9 cellular contexts compared by ENCODE assay signal in the genomic region with DNA sequence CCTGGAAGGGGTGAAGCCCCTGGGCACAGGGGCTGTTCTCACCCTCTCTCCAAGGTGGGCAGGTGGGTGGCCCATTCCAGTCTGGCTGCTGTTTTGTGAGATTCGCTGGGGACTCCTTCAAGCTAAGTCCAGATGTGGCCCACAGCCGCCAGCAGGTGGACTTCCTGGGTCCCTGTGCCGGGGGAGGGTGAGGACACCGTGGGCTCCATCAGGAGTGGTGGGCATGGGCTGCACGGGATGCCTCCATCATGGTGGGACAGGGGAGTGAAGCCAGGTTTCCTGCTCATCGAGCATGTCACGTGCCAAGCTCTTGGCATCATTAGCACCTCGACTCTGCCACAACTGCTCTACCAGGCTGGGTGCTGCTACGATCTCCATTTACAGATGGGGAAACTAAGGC. TPM values are rescaled to one million over a fixed set of nuclear protein-coding genes. Genes with fewer than 3 reads are reported as not detected.
A peak's percentile ranks its signal among the peaks of the same experiment; 100 is the strongest.
DNase-seq lines count a peak whose midpoint lies in the region; ATAC-seq and TF ChIP-seq lines count a peak whose summit lies in the region.
"Had no signal": no experiment of that assay in that cellular context is flagged by ENCODE, and none has a peak within 500 bp of the region (broad histone marks: within the 10 kb centered on the region; RNA-seq: fewer than 3 reads in every experiment).

No MANE protein-coding gene starts in this region.

- H3K36me3 Mint-ChIP-seq in HFFc6 (ENCODE audit: low read depth): peaks cover 8% of the 10 kb centered on the region; the same call in 1 of the 2 replicates
- H3K36me3 Mint-ChIP-seq in natural killer cell treated with Interleukin-12 subunit alpha and Interleukin-12 subunit beta and Interleukin-15 and Interleukin-18, amount 100 ng/mL, for 72 hours: no peaks in the 10 kb centered on the region

- no peaks in the 10 kb centered on the region for H3K27me3 ChIP-seq in ACC112 (ENCODE audit: insufficient read depth, low read length)

- peaks cover 25% of the 10 kb centered on the region for H3K4me1 Mint-ChIP-seq in HFFc6 (ENCODE audit: low read depth)
- peaks cover 0 to 17% of the 10 kb centered on the region in 2 donors for H3K4me1 Mint-ChIP-seq in natural killer cell treated with Interleukin-12 subunit alpha and Interleukin-12 subunit beta and Interleukin-15 and Interleukin-18, amount 100 ng/mL, for 72 hours (ENCODE audit: low read depth in 2 of 2)

- H3K27ac Mint-ChIP-seq in HFFc6: 0 out of 2 replicates have a peak overlapping the region, but pooled peaks have one; percentile 67
- no peak overlapping the region for H3K27ac Mint-ChIP-seq in natural killer cell treated with Interleukin-12 subunit alpha and Interleukin-12 subunit beta and Interleukin-15 and Interleukin-18, amount 100 ng/mL, for 72 hours

- ATAC-seq in natural killer cell treated with Interleukin-12 subunit alpha and Interleukin-12 subunit beta and Interleukin-15 and Interleukin-18, amount 100 ng/mL, for 72 hours: no peak
- no peak for ATAC-seq in HG02981 (IDR thresholded peaks at IDR 0.05; ENCODE audit: unreplicated experiment)

- H3K27me3 Mint-ChIP-seq in HFFc6 (ENCODE audit: insufficient read depth): peaks cover 2% of the 10 kb centered on the region; the same call in 1 of the 2 replicates
- no peaks in the 10 kb centered on the region for H3K27me3 Mint-ChIP-seq in natural killer cell treated with Interleukin-12 subunit alpha and Interleukin-12 subunit beta and Interleukin-15 and Interleukin-18, amount 100 ng/mL, for 72 hours

- no peak overlapping the region for H2AFZ ChIP-seq in ACC112 (ENCODE audit: low read length, unreplicated experiment)

- H3K27ac ChIP-seq in ACC112 (ENCODE audit: low read depth, low read length) (no peak overlapping the region), coronary artery (peak overlapping the region; percentile 91 to 93)

- DNase-seq in HFFc6 (no peak), coronary artery (ENCODE audit: low spot score) (no peak), SHP77 (lab: John Stamatoyannopoulos, UW) (no peak), NCI-H1694 (lab: John Stamatoyannopoulos, UW) (no peak), NCI-H1105 treated with DMSO at 0.1 percent for 48 hours (lab: John Stamatoyannopoulos, UW) (no peak)
- DNase-seq in natural killer cell treated with Interleukin-12 subunit alpha and Interleukin-12 subunit beta and Interleukin-15 and Interleukin-18, amount 100 ng/mL, for 72 hours (ENCODE audit: low spot score): no peak
- DNase-seq: WERI-Rb-1 had no signal

- H3K4me3 ChIP-seq in ACC112 (ENCODE audit: low read depth, low read length) (peak overlapping the region; percentile 89), coronary artery (peak overlapping the region; percentile 86)

- H3K4me3 Mint-ChIP-seq in HFFc6: peak overlapping the region; percentile 92
- H3K4me3 Mint-ChIP-seq in natural killer cell treated with Interleukin-12 subunit alpha and Interleukin-12 subunit beta and Interleukin-15 and Interleukin-18, amount 100 ng/mL, for 72 hours: peak overlapping the region; percentile 76

- H3K79me2 ChIP-seq in ACC112 (ENCODE audit: control insufficient read depth, insufficient read depth, low read length, unreplicated experiment): peaks cover 57% of the 10 kb centered on the region

- H3K9me3 Mint-ChIP-seq in HFFc6: no peaks in the 10 kb centered on the region
- H3K9me3 Mint-ChIP-seq in natural killer cell treated with Interleukin-12 subunit alpha and Interleukin-12 subunit beta and Interleukin-15 and Interleukin-18, amount 100 ng/mL, for 72 hours: no peaks in the 10 kb centered on the region

- peaks cover 8% of the 10 kb centered on the region for H3K4me1 ChIP-seq in ACC112 (ENCODE audit: control insufficient read depth, insufficient read depth, low read length, unreplicated experiment)

- H3K36me3 ChIP-seq in ACC112 (ENCODE audit: insufficient read depth, low read length): no peaks in the 10 kb centered on the region

- TF ChIP-seq CTCF in HFFc6 (IDR thresholded peaks at IDR 0.05) (no peak), coronary artery (IDR thresholded peaks at IDR 0.05) (no peak)

RNA-seq across cellular contexts. Expression of gene NCS1, which starts 1.8 kb away (rescaled TPM):
- total RNA-seq in HFFc6 (2021; fragmentation: NEBNext Ultra II Directional; extraction: Animal tissue kit (Norgen Biotek cat#: 25700)): 100 to 1,000 TPM in 4 of 6 experiments, 10 to 100 TPM in 2; 96.5 to 108 (median 104) TPM
- 10 to 100 TPM; 31.0 to 38.1 TPM for total RNA-seq in natural killer cell treated with Interleukin-12 subunit alpha and Interleukin-12 subunit beta and Interleukin-15 and Interleukin-18, amount 100 ng/mL, for 72 hours
